15 cellular contexts compared by ENCODE assay signal in genomic region chr9:90925581-90926257, GRCh38.
DNase-seq lines count a peak whose midpoint lies in the region; ATAC-seq and TF ChIP-seq lines count a peak whose summit lies in the region.
"Had no signal": no experiment of that assay in that cellular context is flagged by ENCODE, and none has a peak within 500 bp of the region (broad histone marks: within the 10 kb centered on the region; RNA-seq: fewer than 3 reads in every experiment).

No MANE protein-coding gene starts in this region.

- 42% methylated on average over 2 of the region's 2 CpGs for WGBS in smooth muscle cell (ENCODE audit: low lambda C conversion rate)

- H3K36me3 ChIP-seq in RWPE2 (ENCODE audit: low read depth) (no peaks in the 10 kb centered on the region), smooth muscle cell (ENCODE audit: low read depth) (no peaks in the 10 kb centered on the region)
- H3K36me3 ChIP-seq: suprapubic skin had no signal

- H3K4me3 ChIP-seq in RWPE2 (ENCODE audit: severe bottlenecking) (no peak overlapping the region), fibroblast of mammary gland (ENCODE audit: control insufficient read depth, low read depth, low read length) (no peak overlapping the region), smooth muscle cell (no peak overlapping the region), dorsolateral prefrontal cortex (no peak overlapping the region)
- H3K4me3 ChIP-seq: suprapubic skin had no signal

- H3K9ac ChIP-seq in smooth muscle cell (ENCODE audit: low read depth): no peak overlapping the region

- H3K9me3 ChIP-seq in RWPE2 (ENCODE audit: severe bottlenecking) (no peaks in the 10 kb centered on the region), smooth muscle cell (replicated peaks; ENCODE audit: low read depth) (no peaks in the 10 kb centered on the region)
- H3K9me3 ChIP-seq: suprapubic skin had no signal

- H3F3A ChIP-seq in smooth muscle cell (ENCODE audit: low read depth): no peaks in the 10 kb centered on the region

- H3K4me1 ChIP-seq in RWPE2 (ENCODE audit: insufficient read depth, poor library complexity, severe bottlenecking): peaks cover 30% of the 10 kb centered on the region
- H3K4me1 ChIP-seq in smooth muscle cell (ENCODE audit: low read depth): no peaks in the 10 kb centered on the region

- no peak overlapping the region for H3K4me2 ChIP-seq in smooth muscle cell

- peak; percentile 48 for ATAC-seq in RWPE2 (ENCODE audit: low read depth)
- ATAC-seq: activated CD8-positive, alpha-beta T cell treated with anti-CD3 and anti-CD28 coated beads, Interleukin-2, amount 10 ng/mL, durations not matched to agents 7 days and 5 days had no signal

- H3K27ac ChIP-seq in RWPE2 (ENCODE audit: poor library complexity, severe bottlenecking) (peak overlapping the region; percentile 67), smooth muscle cell (ENCODE audit: low read depth) (peak overlapping the region; percentile 29), dorsolateral prefrontal cortex (no peak overlapping the region)
- H3K27ac ChIP-seq: suprapubic skin had no signal

- H4K20me1 ChIP-seq in smooth muscle cell (ENCODE audit: low read depth): no peaks in the 10 kb centered on the region

- no peaks in the 10 kb centered on the region for H3K27me3 ChIP-seq in RWPE2 (ENCODE audit: insufficient read depth, poor library complexity, severe bottlenecking)
- H3K27me3 ChIP-seq in smooth muscle cell (ENCODE audit: low read depth): no peaks in the 10 kb centered on the region
- H3K27me3 ChIP-seq in dorsolateral prefrontal cortex: peaks cover 0 to 5% (median 0%) of the 10 kb centered on the region in 45 donors
- H3K27me3 ChIP-seq: suprapubic skin had no signal

- DNase-seq in GM03348 (ENCODE audit: low spot score) (peak; percentile 67), RWPE2 (ENCODE audit: low spot score) (no peak), fibroblast of mammary gland (ENCODE audit: low read depth) (peak; percentile 84), smooth muscle cell (lab: John Stamatoyannopoulos, UW; ENCODE audit: unreplicated experiment) (no peak), putamen (ENCODE audit: low spot score) (no peak), dorsolateral prefrontal cortex (no peak), NOMO-1 treated with DMSO at 0.1 percent for 48 hours (lab: John Stamatoyannopoulos, UW; ENCODE audit: unreplicated experiment) (no peak)
- DNase-seq in stimulated activated naive CD4-positive, alpha-beta T cell (lab: John Stamatoyannopoulos, UW): no peak
- DNase-seq: activated CD8-positive, alpha-beta T cell treated with anti-CD3 and anti-CD28 coated beads, Interleukin-2, amount 10 ng/mL, durations not matched to agents 7 days and 5 days; activated gamma-delta T cell treated with Interleukin-2 at 50 U/mL for 16 hours; GOT3; naive B cell; NCI-H510A treated with DMSO at 0.1 percent for 48 hours; T1000 had no signal

- H3K79me2 ChIP-seq in smooth muscle cell (ENCODE audit: low read depth): no peaks in the 10 kb centered on the region

- H2AFZ ChIP-seq in smooth muscle cell (ENCODE audit: low read depth): no peak overlapping the region

- intact Hi-C loops in dorsolateral prefrontal cortex (cut with DNase I): no loop called here

- TF ChIP-seq CTCF in RWPE2 (IDR thresholded peaks at IDR 0.05; ENCODE audit: poor library complexity, severe bottlenecking): no peak
- TF ChIP-seq CTCF in fibroblast of mammary gland (conservative IDR thresholded peaks at IDR 0.05; ENCODE audit: control insufficient read depth, insufficient read depth, low read depth, low read length): no peak
- TF ChIP-seq CTCF in smooth muscle cell (IDR thresholded peaks at IDR 0.05; ENCODE audit: borderline replicate concordance, insufficient read depth, poor library complexity, severe bottlenecking): no peak
- TF ChIP-seq CTCF in dorsolateral prefrontal cortex (IDR thresholded peaks at IDR 0.05 in 54 of 56, conservative IDR thresholded peaks at IDR 0.05 in 2 of 56; ENCODE audit: low read depth in 1 of 56, partially characterized antibody in 56 of 56): no peak

Comparison
In these comparisons a context has a peak if more than half of its experiments do, and no peak if none do; other contexts are left out.
1. DNase-seq: peak in GM03348 (single experiment) and fibroblast of mammary gland (single experiment); none in RWPE2 (single experiment), smooth muscle cell (single experiment), stimulated activated naive CD4-positive, alpha-beta T cell (0 of 6), putamen (single experiment), dorsolateral prefrontal cortex (0 of 10) and NOMO-1 treated with DMSO at 0.1 percent for 48 hours (single experiment).
2. H3K27ac ChIP-seq: peak in RWPE2 (single experiment) and smooth muscle cell (single experiment); none in dorsolateral prefrontal cortex (0 of 59).